Comparison of ENCODE assay signal across 9 cellular contexts in the genomic region with DNA sequence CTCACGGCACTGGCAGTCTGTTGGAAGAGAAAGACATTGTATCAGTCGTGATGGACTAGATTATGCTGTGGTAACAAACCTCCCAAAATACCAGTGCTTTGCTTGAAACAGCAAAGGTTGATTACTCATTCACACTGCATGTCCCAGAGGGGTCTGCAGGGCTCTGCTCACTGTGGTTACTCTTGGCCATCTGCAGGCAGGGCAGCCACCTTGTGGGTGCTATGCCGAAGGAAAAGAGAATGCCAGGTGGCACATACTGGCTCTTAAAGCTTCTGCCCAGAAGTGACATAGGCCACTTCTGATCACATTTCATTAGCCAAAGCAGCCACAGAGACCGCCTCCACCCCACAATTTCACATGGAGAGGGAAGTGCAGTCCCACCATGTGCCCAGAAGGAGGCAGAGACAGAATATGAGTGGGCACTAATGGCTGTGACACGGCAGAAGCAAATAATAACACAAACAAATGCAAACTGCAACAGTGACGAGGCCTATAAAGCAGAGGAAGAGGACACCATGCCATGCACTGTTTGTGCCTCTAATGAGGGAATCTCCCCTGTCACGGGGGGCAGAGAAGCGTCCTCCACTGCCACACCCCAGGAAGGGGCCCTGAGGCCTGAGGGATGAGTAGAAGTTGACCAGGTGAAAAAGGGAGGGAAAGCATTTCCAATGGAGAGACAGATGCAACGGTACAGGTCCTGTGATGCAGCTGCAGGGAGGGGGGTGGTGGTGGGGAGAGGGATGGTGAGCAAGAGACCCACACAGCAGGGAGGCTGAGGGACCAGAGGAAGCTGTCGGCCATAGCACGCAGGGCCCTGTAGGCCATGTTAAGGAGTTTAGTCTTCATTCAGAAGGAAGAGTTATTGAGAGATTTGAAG. TPM values are rescaled to one million over a fixed set of nuclear protein-coding genes. Genes with fewer than 3 reads are reported as not detected.
DNase-seq lines count a peak whose midpoint lies in the region; ATAC-seq and TF ChIP-seq lines count a peak whose summit lies in the region.
"Had no signal": no experiment of that assay in that cellular context is flagged by ENCODE, and none has a peak within 500 bp of the region (broad histone marks: within the 10 kb centered on the region; RNA-seq: fewer than 3 reads in every experiment).

No MANE protein-coding gene starts in this region.

- H3K27me3 ChIP-seq in left ventricle myocardium inferior (ENCODE audit: low read depth) (no peaks in the 10 kb centered on the region), right cardiac atrium (ENCODE audit: control insufficient read depth, insufficient read depth) (no peaks in the 10 kb centered on the region), upper lobe of left lung (no peaks in the 10 kb centered on the region)

- WGBS in right cardiac atrium: 64% methylated on average over 11 of the region's 11 CpGs
- 63 to 68% methylated on average over 11 of the region's 11 CpGs for WGBS in upper lobe of left lung, 2 donors

- no peak overlapping the region for H3K4me2 ChIP-seq in OCI-LY7 (ENCODE audit: low read length)

- H2AFZ ChIP-seq in OCI-LY7 (ENCODE audit: low read length): 0 out of 2 replicates have a peak overlapping the region, but pooled peaks have one; percentile 22

- TF ChIP-seq EP300 in upper lobe of left lung (IDR thresholded peaks at IDR 0.05): no peak

- no peaks in the 10 kb centered on the region for H3K9me3 ChIP-seq in left ventricle myocardium inferior (replicated peaks)
- no peaks in the 10 kb centered on the region for H3K9me3 ChIP-seq in right cardiac atrium (ENCODE audit: control insufficient read depth, low read length)
- no peaks in the 10 kb centered on the region for H3K9me3 ChIP-seq in OCI-LY7 (ENCODE audit: low read length)
- H3K9me3 ChIP-seq in upper lobe of left lung: no peaks in the 10 kb centered on the region

- intact Hi-C loops in left ventricle myocardium inferior (cut with micrococcal nuclease) (no loop called here), right cardiac atrium (cut with DNase I) (no loop called here), OCI-LY7 (cut with micrococcal nuclease; ENCODE audit: unreplicated experiment) (no loop called here)

- H3K27ac ChIP-seq in left ventricle myocardium inferior (replicated peaks) (no peak overlapping the region), right cardiac atrium (ENCODE audit: low read length) (no peak overlapping the region), OCI-LY7 (ENCODE audit: low read depth, low read length, poor library complexity, severe bottlenecking) (no peak overlapping the region), upper lobe of left lung (no peak overlapping the region)

- BruUV-seq in OCI-LY7 (replicated peaks; lab: Mats Ljungman, UMichigan): no TSS peak

- H3K4me1 ChIP-seq in left ventricle myocardium inferior (peaks cover 4% of the 10 kb centered on the region), right cardiac atrium (ENCODE audit: control insufficient read depth, insufficient read depth, low read length) (no peaks in the 10 kb centered on the region), OCI-LY7 (ENCODE audit: insufficient read depth, low read length, poor library complexity, severe bottlenecking) (no peaks in the 10 kb centered on the region), upper lobe of left lung (no peaks in the 10 kb centered on the region)

- no peak for TF ChIP-seq POLR2A in upper lobe of left lung (IDR thresholded peaks at IDR 0.05)

- CTCF ChIA-PET in OCI-LY7 (lab: Charles Lee; ENCODE audit: unreplicated experiment): no interaction called here

- DNase-seq in left ventricle myocardium inferior: no peak
- no peak for DNase-seq in right cardiac atrium
- DNase-seq in OCI-LY7 (ENCODE audit: low spot score): no peak
- DNase-seq in fibroblast of peridontal ligament (ENCODE audit: extremely low read depth): peak; percentile 11
- DNase-seq in upper lobe of left lung: no peak
- no peak for DNase-seq in NCI-H446 treated with DMSO at 0.1 percent for 48 hours (lab: John Stamatoyannopoulos, UW)
- DNase-seq: activated naive CD8-positive, alpha-beta T cell treated with anti-CD3 and anti-CD28 coated beads, Interleukin-2, amount 10 ng/mL, durations not matched to agents 7 days and 5 days had no signal

- no peaks in the 10 kb centered on the region for H3K36me3 ChIP-seq in left ventricle myocardium inferior
- no peaks in the 10 kb centered on the region for H3K36me3 ChIP-seq in OCI-LY7 (ENCODE audit: insufficient read depth, low read length)
- H3K36me3 ChIP-seq in upper lobe of left lung: no peaks in the 10 kb centered on the region

- no peaks in the 10 kb centered on the region for H3K79me2 ChIP-seq in OCI-LY7 (ENCODE audit: insufficient read depth, low read depth, low read length)

- POLR2A ChIA-PET in OCI-LY7 (lab: Charles Lee): no interaction called here

- peak; percentile 47 for TF ChIP-seq CTCF in left ventricle myocardium inferior (IDR thresholded peaks at IDR 0.05; ENCODE audit: borderline replicate concordance)
- peak; percentile 61 for TF ChIP-seq CTCF in OCI-LY7 (conservative IDR thresholded peaks at IDR 0.05; ENCODE audit: low read length)
- peak in 4 of 6 experiments; percentile 12 to 28 (median 18) for TF ChIP-seq CTCF in upper lobe of left lung (IDR thresholded peaks at IDR 0.05)

- no peaks in the 10 kb centered on the region for H4K20me1 ChIP-seq in OCI-LY7 (ENCODE audit: insufficient read depth, low read length)

- no peak overlapping the region for H3K4me3 ChIP-seq in left ventricle myocardium inferior
- no peak overlapping the region for H3K4me3 ChIP-seq in right cardiac atrium (ENCODE audit: low read length)
- H3K4me3 ChIP-seq in OCI-LY7 (ENCODE audit: low read depth, low read length, poor library complexity, severe bottlenecking): no peak overlapping the region
- H3K4me3 ChIP-seq in upper lobe of left lung: no peak overlapping the region

- ATAC-seq in right cardiac atrium: no peak
- peak; percentile 79 for ATAC-seq in HG02870 (IDR thresholded peaks at IDR 0.05; ENCODE audit: unreplicated experiment)
- peak in 1 of 2 donors; percentile 43 for ATAC-seq in upper lobe of left lung (ENCODE audit: low FRiP score in 2 of 2)
- no peak for ATAC-seq in HG02588 (IDR thresholded peaks at IDR 0.05; ENCODE audit: unreplicated experiment)

- H3K9me2 ChIP-seq in OCI-LY7 (ENCODE audit: insufficient read depth, low read length): no peaks in the 10 kb centered on the region

RNA-seq across cellular contexts. Expression of gene KICS2, which starts 51.7 kb away (rescaled TPM):
- 3.5 TPM for total RNA-seq in left ventricle myocardium inferior
- total RNA-seq in right cardiac atrium: 1 to 10 TPM; 4.2 to 7.3 (median 4.8) TPM
- polyA plus RNA-seq in right cardiac atrium: 2.6 TPM
- total RNA-seq in OCI-LY7 (2014; rRNA removed; shearing (Covaris generic)): 16.2 and 20.6 TPM in 2 replicates
- total RNA-seq in OCI-LY7 (2022): 20.4 and 22.2 TPM in 2 replicates
- 10 to 100 TPM in 4 of 6 donors, 1 to 10 TPM in 2; 6.0 to 16.6 (median 11.6) TPM for total RNA-seq in upper lobe of left lung
